In genomic region chr11:123562166-123562565, GRCh38 we compare ENCODE assay signal across 23 cellular contexts.
A peak's percentile ranks its signal among the peaks of the same experiment; 100 is the strongest.
DNase-seq lines count a peak whose midpoint lies in the region; ATAC-seq and TF ChIP-seq lines count a peak whose summit lies in the region.
"Had no signal": no experiment of that assay in that cellular context is flagged by ENCODE, and none has a peak within 500 bp of the region (broad histone marks: within the 10 kb centered on the region; RNA-seq: fewer than 3 reads in every experiment).

No MANE protein-coding gene starts in this region.

- no peaks in the 10 kb centered on the region for H3K36me3 Mint-ChIP-seq in nephron (ENCODE audit: low read depth)
- H3K36me3 Mint-ChIP-seq: activated naive CD8-positive, alpha-beta T cell treated with anti-CD3 and anti-CD28 coated beads, Interleukin-2, amount 10 ng/mL, durations not matched to agents 7 days and 5 days; WTC11 had no signal

- peaks cover 5% of the 10 kb centered on the region for H3K27me3 Mint-ChIP-seq in nephron (ENCODE audit: low read depth)
- H3K27me3 Mint-ChIP-seq: activated CD4-positive, alpha-beta T cell treated with anti-CD3 and anti-CD28 coated beads, Interleukin-2, amount 10 ng/mL, durations not matched to agents 7 days and 5 days; activated naive CD8-positive, alpha-beta T cell treated with anti-CD3 and anti-CD28 coated beads, Interleukin-2, amount 10 ng/mL, durations not matched to agents 7 days and 5 days had no signal

- intact Hi-C loops in left ventricle myocardium inferior (cut with micrococcal nuclease) (loop anchor here (5.0 kb wide), 1 partner anchor 45 kb away; no protein-coding TSS in a partner anchor), cardiac septum (cut with DNase I) (no loop called here), body of pancreas (cut with DNase I) (no loop called here)

- no peak overlapping the region for H3K4me3 ChIP-seq in left ventricle myocardium inferior
- no peak overlapping the region for H3K4me3 ChIP-seq in body of pancreas
- H3K4me3 ChIP-seq: smooth muscle cell, upper lobe of left lung had no signal

- no peaks in the 10 kb centered on the region for H3K9me3 ChIP-seq in left ventricle myocardium inferior (replicated peaks)
- H3K9me3 ChIP-seq in body of pancreas = no peaks in the 10 kb centered on the region
- H3K9me3 ChIP-seq: upper lobe of left lung had no signal

- H3K9me3 Mint-ChIP-seq in nephron = no peaks in the 10 kb centered on the region
- H3K9me3 Mint-ChIP-seq: activated CD4-positive, alpha-beta T cell treated with anti-CD3 and anti-CD28 coated beads, Interleukin-2, amount 10 ng/mL, durations not matched to agents 7 days and 5 days; activated naive CD8-positive, alpha-beta T cell treated with anti-CD3 and anti-CD28 coated beads, Interleukin-2, amount 10 ng/mL, durations not matched to agents 7 days and 5 days; activated T-cell treated with anti-CD3 and anti-CD28 coated beads, Interleukin-2, amount 50 U/mL, for 24 hours; WTC11 had no signal

- ATAC-seq in body of pancreas (no peak), HG03378 (IDR thresholded peaks at IDR 0.05; ENCODE audit: unreplicated experiment) (no peak), GM18867 (IDR thresholded peaks at IDR 0.05; ENCODE audit: unreplicated experiment) (no peak)

- H3K27ac ChIP-seq in left ventricle myocardium inferior (replicated peaks) (peak overlapping the region; percentile 75), body of pancreas (no peak overlapping the region)
- H3K27ac ChIP-seq: upper lobe of left lung had no signal

- no peak for TF ChIP-seq POLR2A in body of pancreas (IDR thresholded peaks at IDR 0.05)

- H3K4me1 ChIP-seq in left ventricle myocardium inferior (peaks cover 41% of the 10 kb centered on the region), body of pancreas (peaks cover 30% of the 10 kb centered on the region)

- WGBS in body of pancreas, 2 donors = 32 to 44% methylated on average over 7 of the region's 7 CpGs

- H3K27ac Mint-ChIP-seq in nephron = peak overlapping the region; percentile 65 to 86 (median 84)
- H3K27ac Mint-ChIP-seq: activated CD4-positive, alpha-beta T cell treated with anti-CD3 and anti-CD28 coated beads, Interleukin-2, amount 10 ng/mL, durations not matched to agents 7 days and 5 days; activated naive CD8-positive, alpha-beta T cell treated with anti-CD3 and anti-CD28 coated beads, Interleukin-2, amount 10 ng/mL, durations not matched to agents 7 days and 5 days; activated T-cell treated with anti-CD3 and anti-CD28 coated beads, Interleukin-2, amount 50 U/mL, for 24 hours; WTC11 had no signal

- no peak for DNase-seq in left ventricle myocardium inferior
- no peak for DNase-seq in cardiac septum (ENCODE audit: low spot score)
- DNase-seq in body of pancreas = peak; percentile 29 to 41 (median 37)
- no peak for DNase-seq in stimulated activated CD4-positive, alpha-beta T cell treated with anti-CD3 and anti-CD28 coated beads, Interleukin-4, amount 100 ng/mL, for 1 hour
- DNase-seq in KG1 (lab: John Stamatoyannopoulos, UW) = no peak
- DNase-seq: activated CD4-positive, alpha-beta T cell treated with anti-CD3 and anti-CD28 coated beads, Interleukin-2, amount 10 ng/mL, durations not matched to agents 7 days and 5 days; activated gamma-delta T cell; activated naive CD8-positive, alpha-beta T cell treated with anti-CD3 and anti-CD28 coated beads, Interleukin-2, amount 10 ng/mL, durations not matched to agents 7 days and 5 days; activated T-cell treated with anti-CD3 and anti-CD28 coated beads, Interleukin-2, amount 50 U/mL, for 24 hours; COR-L47; effector memory CD4-positive, alpha-beta T cell; erythroblast; IMR-90; NCI-H2081 treated with DMSO at 0.1 percent for 48 hours; NCI-H774; stimulated activated CD4-positive, alpha-beta T cell treated with anti-CD3 and anti-CD28 coated beads, Interleukin-1b, Interleukin-23, amount 100 ng/mL, for 48 hours; T1000; upper lobe of left lung had no signal

- TF ChIP-seq CTCF in left ventricle myocardium inferior (IDR thresholded peaks at IDR 0.05; ENCODE audit: borderline replicate concordance) (no peak), body of pancreas (IDR thresholded peaks at IDR 0.05) (no peak), nephron (IDR thresholded peaks at IDR 0.05; ENCODE audit: unreplicated experiment in 3 of 3) (no peak)

- H3K4me3 Mint-ChIP-seq in nephron = no peak overlapping the region
- H3K4me3 Mint-ChIP-seq: activated CD4-positive, alpha-beta T cell treated with anti-CD3 and anti-CD28 coated beads, Interleukin-2, amount 10 ng/mL, durations not matched to agents 7 days and 5 days; activated naive CD8-positive, alpha-beta T cell treated with anti-CD3 and anti-CD28 coated beads, Interleukin-2, amount 10 ng/mL, durations not matched to agents 7 days and 5 days; activated T-cell treated with anti-CD3 and anti-CD28 coated beads, Interleukin-2, amount 50 U/mL, for 24 hours; WTC11 had no signal

- peaks cover 51% of the 10 kb centered on the region for H3K4me1 Mint-ChIP-seq in nephron

- no peaks in the 10 kb centered on the region for H3K27me3 ChIP-seq in left ventricle myocardium inferior (ENCODE audit: low read depth)
- H3K27me3 ChIP-seq in body of pancreas = no peaks in the 10 kb centered on the region
- H3K27me3 ChIP-seq: upper lobe of left lung had no signal

- H3K36me3 ChIP-seq in left ventricle myocardium inferior = no peaks in the 10 kb centered on the region
- no peaks in the 10 kb centered on the region for H3K36me3 ChIP-seq in body of pancreas (replicated peaks in 1 of 2; ENCODE audit: insufficient read depth in 1 of 2, low read depth in 2 of 2)
- H3K36me3 ChIP-seq: upper lobe of left lung had no signal

Comparison
In these comparisons a context has a peak if more than half of its experiments do, and no peak if none do; other contexts are left out.
1. DNase-seq: peak in body of pancreas (4 of 4); none in left ventricle myocardium inferior (single experiment), cardiac septum (single experiment), stimulated activated CD4-positive, alpha-beta T cell treated with anti-CD3 and anti-CD28 coated beads, Interleukin-4, amount 100 ng/mL, for 1 hour (single experiment) and KG1 (single experiment).